1 cellular context compared by ENCODE assay signal in the genomic region with DNA sequence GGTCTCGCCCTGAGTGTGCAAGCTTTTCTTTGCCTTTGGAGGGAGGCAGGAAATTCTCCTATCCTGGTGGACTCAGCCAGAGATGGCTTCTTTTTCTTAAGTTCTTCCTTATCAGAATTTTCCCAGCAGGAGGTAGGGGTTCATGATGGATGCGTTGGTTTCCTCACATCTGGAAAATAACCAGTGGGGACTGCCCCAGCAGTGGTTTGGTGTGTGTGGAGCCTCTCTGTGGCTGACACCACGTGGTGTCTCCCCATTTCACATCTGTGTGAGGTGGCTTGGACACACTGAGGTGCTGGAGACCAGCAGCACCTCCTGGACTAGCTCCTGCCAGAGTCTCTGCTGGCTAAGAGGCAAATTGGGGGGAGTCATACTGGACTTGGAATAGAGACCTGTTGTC.
TF ChIP-seq lines count a peak whose summit lies in the region.

No MANE protein-coding gene starts in this region.

TF ChIP-seq in IMR-90, 13 proteins besides CTCF, POLR2A, EP300 and RAD21:
- no peak for TF ChIP-seq RFX5 (IDR thresholded peaks at IDR 0.05; ENCODE audit: low read depth, low read length)
